27 cellular contexts compared by ENCODE assay signal in genomic region chr2:9345343-9345742, GRCh38.
A peak's percentile ranks its signal among the peaks of the same experiment; 100 is the strongest.
DNase-seq lines count a peak whose midpoint lies in the region; ATAC-seq, FAIRE-seq and TF ChIP-seq lines count a peak whose summit lies in the region.
"Had no signal": no experiment of that assay in that cellular context is flagged by ENCODE, and none has a peak within 500 bp of the region (broad histone marks: within the 10 kb centered on the region; RNA-seq: fewer than 3 reads in every experiment).

No MANE protein-coding gene starts in this region.

- no peak overlapping the region for H3K4me3 Mint-ChIP-seq in neural crest cell
- H3K4me3 Mint-ChIP-seq: CD14-positive monocyte; CD4-positive, alpha-beta T cell; CD8-positive, alpha-beta memory T cell had no signal

- no peak overlapping the region for H3K4me3 ChIP-seq in cardiac muscle cell
- H3K4me3 ChIP-seq in HepG2 (replicated peaks in 1 of 3; ENCODE audit: insufficient read depth in 1 of 3, low read depth in 2 of 3, low read length in 3 of 3) = no peak overlapping the region
- H3K4me3 ChIP-seq: A549; BLaER1 treated with 17β-estradiol and CSF1 and Interleukin-3, amounts not matched to agents 10 nM and 100 nM; GM12878; GM23248 had no signal

- no TSS peak for BruUV-seq in HepG2 (replicated peaks; lab: Mats Ljungman, UMichigan)

- TF ChIP-seq EP300 in HepG2 (IDR thresholded peaks at IDR 0.05; ENCODE audit: low read depth in 2 of 2, low read length in 2 of 2) (no peak), HepG2 (CRISPR knock-in tag; IDR thresholded peaks at IDR 0.05; ENCODE audit: borderline replicate concordance) (no peak)

- no peak for TF ChIP-seq POLR2A in HepG2 (IDR thresholded peaks at IDR 0.05; ENCODE audit: insufficient read depth in 1 of 2, low read depth in 2 of 2, low read length in 2 of 2)

- peaks cover 5% of the 10 kb centered on the region for H3K4me1 Mint-ChIP-seq in neural crest cell
- H3K4me1 Mint-ChIP-seq: CD8-positive, alpha-beta memory T cell had no signal

- DNase-seq in cardiac muscle cell (ENCODE audit: low read depth in 1 of 2, low spot score in 1 of 2) (no peak), Right ventricle myocardium superior (no peak), HepG2 (ENCODE audit: low spot score) (no peak), neural crest cell (ENCODE audit: low read depth, low spot score) (no peak), NCI-H82 treated with DMSO at 0.1 percent for 48 hours (lab: John Stamatoyannopoulos, UW; ENCODE audit: unreplicated experiment) (no peak), activated gamma-delta T cell treated with Interleukin-2 at 50 U/mL for 16 hours (no peak)
- DNase-seq: 8988T; ACHN; AML-193; BE2C; CD4-positive, alpha-beta T cell; CD8-positive, alpha-beta memory T cell; DMS 273 treated with DMSO at 0.1 percent for 48 hours; DMS79; EL; GDM1; GM23248; H7; HCEC 1CT had no signal

- no peaks in the 10 kb centered on the region for H3K79me2 ChIP-seq in HepG2 (ENCODE audit: insufficient read depth, low read length)

- POLR2A ChIA-PET in HepG2 (lab: Yijun Ruan, JAX) = interaction anchor here (1.2 to 1.7 kb wide), 2 partner anchors 8 to 10 kb away, joined by 4 read pairs; no protein-coding TSS in a partner anchor

- in situ Hi-C loops in HepG2 (cut with HindIII; ENCODE audit: extremely low pct_ligation_motif_present, low pct_unique_long_range_greater_than_20kb) = no loop called here

- intact Hi-C loops in Right ventricle myocardium superior (cut with DNase I) (no loop called here), HepG2 (cut with micrococcal nuclease; ENCODE audit: unreplicated experiment) (no loop called here)

- H3K27ac Mint-ChIP-seq in neural crest cell (ENCODE audit: unreplicated experiment) = peak overlapping the region; percentile 81
- H3K27ac Mint-ChIP-seq: CD14-positive monocyte; CD4-positive, alpha-beta T cell; CD8-positive, alpha-beta memory T cell had no signal

- no peaks in the 10 kb centered on the region for H4K20me1 ChIP-seq in HepG2 (ENCODE audit: insufficient read depth, low read length)
- H4K20me1 ChIP-seq: BLaER1 treated with 17β-estradiol and CSF1 and Interleukin-3, amounts not matched to agents 10 nM and 100 nM had no signal

- WGBS in HepG2 (ENCODE audit: low lambda C conversion rate) = 84% methylated on average over 7 of the region's 7 CpGs

- no peaks in the 10 kb centered on the region for H3K36me3 ChIP-seq in cardiac muscle cell
- H3K36me3 ChIP-seq in HepG2 (replicated peaks in 1 of 2; ENCODE audit: control insufficient read depth in 1 of 2, insufficient read depth in 2 of 2, low read length in 2 of 2) = peaks cover 8 to 17% of the 10 kb centered on the region in 2 experiments
- H3K36me3 ChIP-seq: BE2C had no signal

- H3K27me3 Mint-ChIP-seq in neural crest cell (ENCODE audit: low read depth) = no peaks in the 10 kb centered on the region
- H3K27me3 Mint-ChIP-seq: CD4-positive, alpha-beta T cell had no signal

- H3K27ac ChIP-seq in cardiac muscle cell = peak overlapping the region; percentile 49
- H3K27ac ChIP-seq in HepG2 (ENCODE audit: extremely low read length, insufficient read depth, low read length) = no peak overlapping the region
- H3K27ac ChIP-seq: A549; BLaER1 treated with 17β-estradiol and CSF1 and Interleukin-3, amounts not matched to agents 10 nM and 100 nM; GM23248 had no signal

- peak; percentile 36 for FAIRE-seq in HepG2 (lab: Jason Lieb, UNC)
- FAIRE-seq: A549, D721Med, GM12878, GM18507, H1 had no signal

- CTCF ChIA-PET in HepG2 (lab: Yijun Ruan, JAX; ENCODE audit: low intra/inter-chr PET ratio, low total read pairs) = no interaction called here

- TF ChIP-seq CTCF in cardiac muscle cell (IDR thresholded peaks at IDR 0.05; ENCODE audit: low read depth, low read length) = no peak
- no peak for TF ChIP-seq CTCF in HepG2 (CRISPR knock-in tag; IDR thresholded peaks at IDR 0.05)
- TF ChIP-seq CTCF in neural crest cell (conservative IDR thresholded peaks at IDR 0.05) = no peak

- no peak overlapping the region for H3K4me2 ChIP-seq in HepG2 (ENCODE audit: low read depth, low read length)
- H3K4me2 ChIP-seq: A549; BLaER1 treated with 17β-estradiol and CSF1 and Interleukin-3, amounts not matched to agents 10 nM and 100 nM had no signal

- TF ChIP-seq RAD21 in HepG2 (CRISPR knock-in tag; IDR thresholded peaks at IDR 0.05) = no peak

- H2AFZ ChIP-seq in HepG2 (ENCODE audit: low read length) = no peak overlapping the region
- H2AFZ ChIP-seq: GM23248 had no signal

- ATAC-seq in Right ventricle myocardium superior (ENCODE audit: poor library complexity) = no peak
- ATAC-seq in HepG2 = no peak; the same call in 2 of the 3 replicates
- no peak for ATAC-seq in GM21390 (IDR thresholded peaks at IDR 0.05; ENCODE audit: unreplicated experiment)
- ATAC-seq: A549, GM12878 had no signal

- H3K36me3 Mint-ChIP-seq in neural crest cell (ENCODE audit: low read depth) = peaks cover 24% of the 10 kb centered on the region
- H3K36me3 Mint-ChIP-seq: CD8-positive, alpha-beta memory T cell had no signal

- no peak overlapping the region for H3K9ac ChIP-seq in HepG2 (ENCODE audit: insufficient read depth, low read depth, low read length)
- H3K9ac ChIP-seq: BLaER1 treated with 17β-estradiol and CSF1 and Interleukin-3, amounts not matched to agents 10 nM and 100 nM; GM23248 had no signal

- H3K4me1 ChIP-seq in cardiac muscle cell (ENCODE audit: low read depth) (peaks cover 37% of the 10 kb centered on the region), HepG2 (ENCODE audit: insufficient read depth, low read length) (peaks cover 10% of the 10 kb centered on the region)
- H3K4me1 ChIP-seq: BE2C had no signal

- no peaks in the 10 kb centered on the region for H3K9me3 ChIP-seq in cardiac muscle cell (ENCODE audit: low read depth)
- no peaks in the 10 kb centered on the region for H3K9me3 ChIP-seq in HepG2 (ENCODE audit: low read length)
- H3K9me3 ChIP-seq: A549, BE2C had no signal

- no peaks in the 10 kb centered on the region for H3K27me3 ChIP-seq in cardiac muscle cell
- H3K27me3 ChIP-seq in HepG2 (ENCODE audit: control insufficient read depth in 1 of 2, insufficient read depth in 2 of 2, low read length in 2 of 2) = no peaks in the 10 kb centered on the region
- H3K27me3 ChIP-seq: BE2C; BLaER1 treated with 17β-estradiol and CSF1 and Interleukin-3, amounts not matched to agents 10 nM and 100 nM had no signal

- no peaks in the 10 kb centered on the region for H3K9me3 Mint-ChIP-seq in neural crest cell
- H3K9me3 Mint-ChIP-seq: CD4-positive, alpha-beta T cell; CD8-positive, alpha-beta memory T cell had no signal

TF ChIP-seq in HepG2, 621 proteins besides CTCF, POLR2A, EP300 and RAD21:
- TF ChIP-seq CEBPB (IDR thresholded peaks at IDR 0.05; ENCODE audit: borderline replicate concordance, low read depth, low read length) (peak; percentile 31; the same call in 1 of the 2 replicates), TBP (CRISPR knock-in tag; IDR thresholded peaks at IDR 0.05) (no peak), PLRG1 (conservative IDR thresholded peaks at IDR 0.05) (no peak)
